Comparison of ENCODE assay signal across 2 cellular contexts in the genomic region with DNA sequence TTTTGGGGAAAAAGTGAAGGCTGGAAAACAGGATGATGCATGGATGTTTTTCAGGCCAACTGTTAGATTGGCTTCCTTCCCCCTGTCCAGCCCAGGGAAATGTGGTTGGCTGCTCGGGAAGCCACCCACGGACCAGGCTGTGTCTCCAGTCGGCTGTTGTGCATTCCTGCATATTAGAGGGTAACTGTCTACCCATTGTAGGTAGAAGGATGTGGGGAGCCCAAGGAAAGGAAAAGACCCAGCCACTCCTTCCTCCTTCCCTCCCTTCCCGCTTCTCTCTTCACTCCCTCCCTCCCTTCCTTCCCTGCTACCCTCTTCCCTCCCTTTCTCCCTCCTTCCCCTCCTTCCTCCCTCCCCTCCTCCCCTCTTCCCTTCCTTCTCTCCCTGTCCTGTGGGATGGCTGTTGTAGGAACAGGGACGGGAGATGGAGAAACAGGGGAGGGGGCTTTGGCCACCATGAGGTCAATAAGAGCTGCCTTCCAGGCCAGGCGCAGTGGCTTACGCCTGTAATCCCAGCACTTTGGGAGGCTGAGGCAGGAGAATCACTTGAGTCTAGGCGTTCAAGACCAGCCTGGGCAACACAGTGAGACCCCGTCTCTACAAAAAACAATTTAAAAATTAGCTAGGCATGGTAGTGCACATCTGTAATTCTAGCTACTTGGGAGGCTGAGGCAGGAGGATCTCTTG.
TF ChIP-seq lines count a peak whose summit lies in the region.

No MANE protein-coding gene starts in this region.

TF ChIP-seq in H1, 55 proteins besides CTCF, POLR2A, EP300 and RAD21:
- TF ChIP-seq PHF8 (conservative IDR thresholded peaks at IDR 0.05; ENCODE audit: low read depth, low read length) (no peak), EZH2 (IDR thresholded peaks at IDR 0.05; ENCODE audit: low read depth, low read length, severe bottlenecking) (no peak), TEAD4 (IDR thresholded peaks at IDR 0.05; ENCODE audit: low read depth, low read length) (peak; percentile 91), SP1 (IDR thresholded peaks at IDR 0.05; ENCODE audit: low read depth, low read length) (0 out of 2 replicates have a peak, but pooled peaks have one; percentile 15), NRF1 (IDR thresholded peaks at IDR 0.05; ENCODE audit: low read depth, low read length) (no peak), KDM1A (IDR thresholded peaks at IDR 0.05; ENCODE audit: borderline replicate concordance, low read length) (peak; percentile 67; the same call in 1 of the 2 replicates), CHD2 (IDR thresholded peaks at IDR 0.05; ENCODE audit: low read length) (no peak), EGR1 (IDR thresholded peaks at IDR 0.05; ENCODE audit: borderline replicate concordance, low read depth, low read length) (0 out of 2 replicates have a peak, but pooled peaks have one; percentile 32)
- TF ChIP-seq, protein P1, sequence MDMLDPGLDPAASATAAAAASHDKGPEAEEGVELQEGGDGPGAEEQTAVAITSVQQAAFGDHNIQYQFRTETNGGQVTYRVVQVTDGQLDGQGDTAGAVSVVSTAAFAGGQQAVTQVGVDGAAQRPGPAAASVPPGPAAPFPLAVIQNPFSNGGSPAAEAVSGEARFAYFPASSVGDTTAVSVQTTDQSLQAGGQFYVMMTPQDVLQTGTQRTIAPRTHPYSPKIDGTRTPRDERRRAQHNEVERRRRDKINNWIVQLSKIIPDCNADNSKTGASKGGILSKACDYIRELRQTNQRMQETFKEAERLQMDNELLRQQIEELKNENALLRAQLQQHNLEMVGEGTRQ (IDR thresholded peaks at IDR 0.05; ENCODE audit: low read length): no peak
TF ChIP-seq in H1: peak in this region for 4.

TF ChIP-seq in liver, 16 proteins besides CTCF, POLR2A, EP300 and RAD21:
- no peak for TF ChIP-seq GABPA (IDR thresholded peaks at IDR 0.05 in 1 of 2, conservative IDR thresholded peaks at IDR 0.05 in 1 of 2)
- TF ChIP-seq NR2F2 (IDR thresholded peaks at IDR 0.05): no peak
- no peak for TF ChIP-seq FOXA1 (IDR thresholded peaks at IDR 0.05)
- no peak for TF ChIP-seq SP1 (IDR thresholded peaks at IDR 0.05)
- TF ChIP-seq FOXA2 (IDR thresholded peaks at IDR 0.05): no peak
- no peak for TF ChIP-seq YY1 (IDR thresholded peaks at IDR 0.05)
- TF ChIP-seq RXRA (IDR thresholded peaks at IDR 0.05): no peak
- TF ChIP-seq JUND (IDR thresholded peaks at IDR 0.05): no peak
- no peak for TF ChIP-seq TAF1 (conservative IDR thresholded peaks at IDR 0.05)
- TF ChIP-seq, protein P2, sequence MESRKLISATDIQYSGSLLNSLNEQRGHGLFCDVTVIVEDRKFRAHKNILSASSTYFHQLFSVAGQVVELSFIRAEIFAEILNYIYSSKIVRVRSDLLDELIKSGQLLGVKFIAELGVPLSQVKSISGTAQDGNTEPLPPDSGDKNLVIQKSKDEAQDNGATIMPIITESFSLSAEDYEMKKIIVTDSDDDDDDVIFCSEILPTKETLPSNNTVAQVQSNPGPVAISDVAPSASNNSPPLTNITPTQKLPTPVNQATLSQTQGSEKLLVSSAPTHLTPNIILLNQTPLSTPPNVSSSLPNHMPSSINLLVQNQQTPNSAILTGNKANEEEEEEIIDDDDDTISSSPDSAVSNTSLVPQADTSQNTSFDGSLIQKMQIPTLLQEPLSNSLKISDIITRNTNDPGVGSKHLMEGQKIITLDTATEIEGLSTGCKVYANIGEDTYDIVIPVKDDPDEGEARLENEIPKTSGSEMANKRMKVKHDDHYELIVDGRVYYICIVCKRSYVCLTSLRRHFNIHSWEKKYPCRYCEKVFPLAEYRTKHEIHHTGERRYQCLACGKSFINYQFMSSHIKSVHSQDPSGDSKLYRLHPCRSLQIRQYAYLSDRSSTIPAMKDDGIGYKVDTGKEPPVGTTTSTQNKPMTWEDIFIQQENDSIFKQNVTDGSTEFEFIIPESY (IDR thresholded peaks at IDR 0.05): no peak
- TF ChIP-seq, protein P3, sequence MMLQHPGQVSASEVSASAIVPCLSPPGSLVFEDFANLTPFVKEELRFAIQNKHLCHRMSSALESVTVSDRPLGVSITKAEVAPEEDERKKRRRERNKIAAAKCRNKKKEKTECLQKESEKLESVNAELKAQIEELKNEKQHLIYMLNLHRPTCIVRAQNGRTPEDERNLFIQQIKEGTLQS (IDR thresholded peaks at IDR 0.05): no peak
- TF ChIP-seq EGR1 (IDR thresholded peaks at IDR 0.05; ENCODE audit: low read depth in 2 of 2): no peak
- no peak for TF ChIP-seq HNF4G (IDR thresholded peaks at IDR 0.05)
- TF ChIP-seq, protein P4, sequence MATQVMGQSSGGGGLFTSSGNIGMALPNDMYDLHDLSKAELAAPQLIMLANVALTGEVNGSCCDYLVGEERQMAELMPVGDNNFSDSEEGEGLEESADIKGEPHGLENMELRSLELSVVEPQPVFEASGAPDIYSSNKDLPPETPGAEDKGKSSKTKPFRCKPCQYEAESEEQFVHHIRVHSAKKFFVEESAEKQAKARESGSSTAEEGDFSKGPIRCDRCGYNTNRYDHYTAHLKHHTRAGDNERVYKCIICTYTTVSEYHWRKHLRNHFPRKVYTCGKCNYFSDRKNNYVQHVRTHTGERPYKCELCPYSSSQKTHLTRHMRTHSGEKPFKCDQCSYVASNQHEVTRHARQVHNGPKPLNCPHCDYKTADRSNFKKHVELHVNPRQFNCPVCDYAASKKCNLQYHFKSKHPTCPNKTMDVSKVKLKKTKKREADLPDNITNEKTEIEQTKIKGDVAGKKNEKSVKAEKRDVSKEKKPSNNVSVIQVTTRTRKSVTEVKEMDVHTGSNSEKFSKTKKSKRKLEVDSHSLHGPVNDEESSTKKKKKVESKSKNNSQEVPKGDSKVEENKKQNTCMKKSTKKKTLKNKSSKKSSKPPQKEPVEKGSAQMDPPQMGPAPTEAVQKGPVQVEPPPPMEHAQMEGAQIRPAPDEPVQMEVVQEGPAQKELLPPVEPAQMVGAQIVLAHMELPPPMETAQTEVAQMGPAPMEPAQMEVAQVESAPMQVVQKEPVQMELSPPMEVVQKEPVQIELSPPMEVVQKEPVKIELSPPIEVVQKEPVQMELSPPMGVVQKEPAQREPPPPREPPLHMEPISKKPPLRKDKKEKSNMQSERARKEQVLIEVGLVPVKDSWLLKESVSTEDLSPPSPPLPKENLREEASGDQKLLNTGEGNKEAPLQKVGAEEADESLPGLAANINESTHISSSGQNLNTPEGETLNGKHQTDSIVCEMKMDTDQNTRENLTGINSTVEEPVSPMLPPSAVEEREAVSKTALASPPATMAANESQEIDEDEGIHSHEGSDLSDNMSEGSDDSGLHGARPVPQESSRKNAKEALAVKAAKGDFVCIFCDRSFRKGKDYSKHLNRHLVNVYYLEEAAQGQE (IDR thresholded peaks at IDR 0.05): no peak
- TF ChIP-seq, protein P5, sequence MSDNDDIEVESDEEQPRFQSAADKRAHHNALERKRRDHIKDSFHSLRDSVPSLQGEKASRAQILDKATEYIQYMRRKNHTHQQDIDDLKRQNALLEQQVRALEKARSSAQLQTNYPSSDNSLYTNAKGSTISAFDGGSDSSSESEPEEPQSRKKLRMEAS (IDR thresholded peaks at IDR 0.05): no peak
- no peak for TF ChIP-seq HNF4A (conservative IDR thresholded peaks at IDR 0.05)
TF ChIP-seq in liver: peak in this region for 0.
